In genomic region chr11:47512701-47513100, GRCh38 we compare ENCODE assay signal across 11 cellular contexts. TPM values are rescaled to one million over a fixed set of nuclear protein-coding genes. Genes with fewer than 3 reads are reported as not detected.
DNase-seq lines count a peak whose midpoint lies in the region; ATAC-seq, FAIRE-seq and TF ChIP-seq lines count a peak whose summit lies in the region.
"Had no signal": no experiment of that assay in that cellular context is flagged by ENCODE, and none has a peak within 500 bp of the region (broad histone marks: within the 10 kb centered on the region; RNA-seq: fewer than 3 reads in every experiment).

No MANE protein-coding gene starts in this region.

- no peaks in the 10 kb centered on the region for H3K36me3 ChIP-seq in kidney (ENCODE audit: control insufficient read depth in 1 of 2, insufficient read depth in 2 of 2, low read length in 2 of 2)

- H3K27ac Mint-ChIP-seq in activated CD4-positive, alpha-beta memory T cell treated with anti-CD3 and anti-CD28 coated beads for 36 hours: peak overlapping the region; percentile 28
- H3K27ac Mint-ChIP-seq in activated CD4-positive, alpha-beta memory T cell treated with anti-CD3 and anti-CD28 coated beads, Interleukin-2, amount 10 ng/mL, durations not matched to agents 7 days and 5 days: no peak overlapping the region
- H3K27ac Mint-ChIP-seq in WTC11: peak overlapping the region; percentile 90
- H3K27ac Mint-ChIP-seq in stimulated activated naive B cell treated with anti-CD40 and anti-IgM and Interleukin-4, amounts not matched to agents 10 μg/mL and 1 μg/mL and 100 μg/mL, for 72 hours: peak overlapping the region; percentile 31

- H3K4me1 Mint-ChIP-seq in activated CD4-positive, alpha-beta memory T cell treated with anti-CD3 and anti-CD28 coated beads for 36 hours (ENCODE audit: low read depth): peaks cover 89% of the 10 kb centered on the region
- peaks cover 78% of the 10 kb centered on the region for H3K4me1 Mint-ChIP-seq in activated CD4-positive, alpha-beta memory T cell treated with anti-CD3 and anti-CD28 coated beads, Interleukin-2, amount 10 ng/mL, durations not matched to agents 7 days and 5 days
- H3K4me1 Mint-ChIP-seq in WTC11: peaks cover 73% of the 10 kb centered on the region
- H3K4me1 Mint-ChIP-seq in stimulated activated naive B cell treated with anti-CD40 and anti-IgM and Interleukin-4, amounts not matched to agents 10 μg/mL and 1 μg/mL and 100 μg/mL, for 72 hours: peaks cover 41 to 98% of the 10 kb centered on the region in 2 donors

- H3K9ac ChIP-seq in kidney (ENCODE audit: low read length in 2 of 2): no peak overlapping the region

- no peak for FAIRE-seq in kidney (lab: Jason Lieb, UNC)
- FAIRE-seq: urothelium cell line had no signal

- no peaks in the 10 kb centered on the region for H3K27me3 Mint-ChIP-seq in activated CD4-positive, alpha-beta memory T cell treated with anti-CD3 and anti-CD28 coated beads for 36 hours
- no peaks in the 10 kb centered on the region for H3K27me3 Mint-ChIP-seq in activated CD4-positive, alpha-beta memory T cell treated with anti-CD3 and anti-CD28 coated beads, Interleukin-2, amount 10 ng/mL, durations not matched to agents 7 days and 5 days
- H3K27me3 Mint-ChIP-seq in WTC11 (ENCODE audit: low read depth): no peaks in the 10 kb centered on the region
- H3K27me3 Mint-ChIP-seq in stimulated activated naive B cell treated with anti-CD40 and anti-IgM and Interleukin-4, amounts not matched to agents 10 μg/mL and 1 μg/mL and 100 μg/mL, for 72 hours: no peaks in the 10 kb centered on the region
- H3K27me3 Mint-ChIP-seq: T-cell had no signal

- H3K4me3 ChIP-seq in kidney (ENCODE audit: low read length in 2 of 2): no peak overlapping the region
- H3K4me3 ChIP-seq: body of pancreas had no signal

- H3K36me3 Mint-ChIP-seq in activated CD4-positive, alpha-beta memory T cell treated with anti-CD3 and anti-CD28 coated beads for 36 hours: no peaks in the 10 kb centered on the region
- H3K36me3 Mint-ChIP-seq in activated CD4-positive, alpha-beta memory T cell treated with anti-CD3 and anti-CD28 coated beads, Interleukin-2, amount 10 ng/mL, durations not matched to agents 7 days and 5 days (ENCODE audit: low read depth): peaks cover 10% of the 10 kb centered on the region
- H3K36me3 Mint-ChIP-seq in WTC11: 0 out of 2 replicates have a peak, but pooled peaks cover 3% of the 10 kb centered on the region
- H3K36me3 Mint-ChIP-seq in stimulated activated naive B cell treated with anti-CD40 and anti-IgM and Interleukin-4, amounts not matched to agents 10 μg/mL and 1 μg/mL and 100 μg/mL, for 72 hours: peaks cover 18 to 28% of the 10 kb centered on the region in 2 donors

- H3K4me3 Mint-ChIP-seq in activated CD4-positive, alpha-beta memory T cell treated with anti-CD3 and anti-CD28 coated beads for 36 hours: no peak overlapping the region
- H3K4me3 Mint-ChIP-seq in activated CD4-positive, alpha-beta memory T cell treated with anti-CD3 and anti-CD28 coated beads, Interleukin-2, amount 10 ng/mL, durations not matched to agents 7 days and 5 days: no peak overlapping the region
- no peak overlapping the region for H3K4me3 Mint-ChIP-seq in WTC11
- no peak overlapping the region for H3K4me3 Mint-ChIP-seq in stimulated activated naive B cell treated with anti-CD40 and anti-IgM and Interleukin-4, amounts not matched to agents 10 μg/mL and 1 μg/mL and 100 μg/mL, for 72 hours
- H3K4me3 Mint-ChIP-seq: T-cell had no signal

- CTCF ChIA-PET in activated CD4-positive, alpha-beta memory T cell treated with anti-CD3 and anti-CD28 coated beads for 36 hours (lab: Charles Lee): interaction anchor here (0.8 to 4.4 kb wide), 3 partner anchors 25 to 39 kb away, joined by 3 to 20 read pairs (median 4); no protein-coding TSS in a partner anchor
- CTCF ChIA-PET in activated CD4-positive, alpha-beta memory T cell treated with anti-CD3 and anti-CD28 coated beads, Interleukin-2, amount 10 ng/mL, durations not matched to agents 7 days and 5 days (lab: Charles Lee): interaction anchor here (1.0 to 1.1 kb wide), 4 partner anchors 10 to 59 kb away, joined by 3 to 4 read pairs (median 3); no protein-coding TSS in a partner anchor
- CTCF ChIA-PET in WTC11 (lab: Charles Lee): interaction anchor here (0.7 to 0.8 kb wide), 2 partner anchors 14 to 41 kb away, joined by 3 to 4 read pairs; no protein-coding TSS in a partner anchor

- no peaks in the 10 kb centered on the region for H3K9me3 Mint-ChIP-seq in activated CD4-positive, alpha-beta memory T cell treated with anti-CD3 and anti-CD28 coated beads for 36 hours
- H3K9me3 Mint-ChIP-seq in activated CD4-positive, alpha-beta memory T cell treated with anti-CD3 and anti-CD28 coated beads, Interleukin-2, amount 10 ng/mL, durations not matched to agents 7 days and 5 days: no peaks in the 10 kb centered on the region
- no peaks in the 10 kb centered on the region for H3K9me3 Mint-ChIP-seq in WTC11
- no peaks in the 10 kb centered on the region for H3K9me3 Mint-ChIP-seq in stimulated activated naive B cell treated with anti-CD40 and anti-IgM and Interleukin-4, amounts not matched to agents 10 μg/mL and 1 μg/mL and 100 μg/mL, for 72 hours
- H3K9me3 Mint-ChIP-seq: T-cell had no signal

- no peak for ATAC-seq in WTC11
- ATAC-seq in stimulated activated naive B cell treated with anti-CD40 and anti-IgM and Interleukin-4, amounts not matched to agents 10 μg/mL and 1 μg/mL and 100 μg/mL, for 72 hours (replicated peaks): no peak
- ATAC-seq in GM21390 (IDR thresholded peaks at IDR 0.05; ENCODE audit: unreplicated experiment): no peak
- no peak for ATAC-seq in HG02885 (IDR thresholded peaks at IDR 0.05; ENCODE audit: poor library complexity, unreplicated experiment)
- ATAC-seq in GM18907 (IDR thresholded peaks at IDR 0.05; ENCODE audit: unreplicated experiment): no peak
- ATAC-seq: body of pancreas had no signal

- peak overlapping the region; percentile 20 for H3K27ac ChIP-seq in kidney (ENCODE audit: low read depth in 2 of 2, low read length in 2 of 2)

- H3K4me1 ChIP-seq in kidney (ENCODE audit: control insufficient read depth in 1 of 2, insufficient read depth in 1 of 2, low read depth in 1 of 2, low read length in 2 of 2): peaks cover 19 to 30% of the 10 kb centered on the region in 2 donors

- no peaks in the 10 kb centered on the region for H3K9me3 ChIP-seq in kidney (ENCODE audit: control insufficient read depth in 1 of 2, low read length in 2 of 2)
- H3K9me3 ChIP-seq: body of pancreas had no signal

- POLR2A ChIA-PET in activated CD4-positive, alpha-beta memory T cell treated with anti-CD3 and anti-CD28 coated beads for 36 hours (lab: Charles Lee): interaction anchor here (0.6 to 1.2 kb wide), 2 partner anchors 27 to 42 kb away, joined by 3 read pairs; no protein-coding TSS in a partner anchor
- POLR2A ChIA-PET in activated CD4-positive, alpha-beta memory T cell treated with anti-CD3 and anti-CD28 coated beads, Interleukin-2, amount 10 ng/mL, durations not matched to agents 7 days and 5 days (lab: Charles Lee): interaction anchor here (0.7 to 1.2 kb wide), 3 partner anchors 10 to 53 kb away, joined by 3 read pairs; partner anchors contain the start of gene PTPMT1
- POLR2A ChIA-PET in WTC11 (lab: Charles Lee): no interaction called here

- intact Hi-C loops in activated CD4-positive, alpha-beta memory T cell treated with anti-CD3 and anti-CD28 coated beads for 36 hours (cut with micrococcal nuclease): loop anchor here (10.0 kb wide), 1 partner anchor 492 kb away; no protein-coding TSS in a partner anchor
- intact Hi-C loops in kidney (cut with DNase I): no loop called here

- no peak for TF ChIP-seq CTCF in WTC11 (IDR thresholded peaks at IDR 0.05)
- no peak for TF ChIP-seq CTCF in kidney (IDR thresholded peaks at IDR 0.05; ENCODE audit: borderline replicate concordance, extremely low read depth, insufficient read depth)

- DNase-seq in activated CD4-positive, alpha-beta memory T cell treated with anti-CD3 and anti-CD28 coated beads for 36 hours: no peak
- DNase-seq in activated CD4-positive, alpha-beta memory T cell treated with anti-CD3 and anti-CD28 coated beads, Interleukin-2, amount 10 ng/mL, durations not matched to agents 7 days and 5 days: no peak
- DNase-seq in WTC11 (ENCODE audit: low spot score) (no peak), kidney (no peak)
- no peak for DNase-seq in stimulated activated naive B cell treated with anti-CD40 and anti-IgM and Interleukin-4, amounts not matched to agents 10 μg/mL and 1 μg/mL and 100 μg/mL, for 72 hours
- DNase-seq: body of pancreas had no signal

TF ChIP-seq in WTC11, 78 proteins besides CTCF, POLR2A, EP300 and RAD21 (continues in another document):
- no peak for TF ChIP-seq ZBTB21 (CRISPR knock-in tag; IDR thresholded peaks at IDR 0.05; ENCODE audit: borderline replicate concordance)
- no peak for TF ChIP-seq E2F5 (CRISPR knock-in tag; IDR thresholded peaks at IDR 0.05)
- TF ChIP-seq HMGA2 (CRISPR knock-in tag; IDR thresholded peaks at IDR 0.05): no peak
- no peak for TF ChIP-seq ZNF219 (CRISPR knock-in tag; IDR thresholded peaks at IDR 0.05; ENCODE audit: borderline replicate concordance)

RNA-seq across cellular contexts. Expression of gene CELF1, which starts 40.2 kb away (rescaled TPM):
- total RNA-seq in activated CD4-positive, alpha-beta memory T cell treated with anti-CD3 and anti-CD28 coated beads for 36 hours: 100 to 1,000 TPM; 103 to 115 TPM
- 100 to 1,000 TPM; 104 to 105 TPM for total RNA-seq in activated CD4-positive, alpha-beta memory T cell treated with anti-CD3 and anti-CD28 coated beads, Interleukin-2, amount 10 ng/mL, durations not matched to agents 7 days and 5 days
- 160 to 177 TPM (median 169 TPM) in 3 replicates for total RNA-seq in WTC11 (2021)
- total RNA-seq in kidney: 115 TPM
- 30.8 TPM for polyA plus RNA-seq in kidney (ENCODE audit: insufficient read depth, low read depth, low replicate concordance)

RNA-seq across cellular contexts. Expression of gene PTPMT1, which starts 52.7 kb away (rescaled TPM):
- 10 to 100 TPM; 45.7 to 47.9 TPM for total RNA-seq in activated CD4-positive, alpha-beta memory T cell treated with anti-CD3 and anti-CD28 coated beads for 36 hours
- 10 to 100 TPM; 42.3 to 45.2 TPM for total RNA-seq in activated CD4-positive, alpha-beta memory T cell treated with anti-CD3 and anti-CD28 coated beads, Interleukin-2, amount 10 ng/mL, durations not matched to agents 7 days and 5 days
- total RNA-seq in WTC11 (2021) (49.5 to 69.4 TPM (median 65.4 TPM) in 3 replicates), kidney (34.6 TPM)
- polyA plus RNA-seq in kidney (ENCODE audit: insufficient read depth, low read depth, low replicate concordance): 90.3 TPM
